ENCODE assay signal across 8 cellular contexts in genomic region chr7:73734619-73735525, GRCh38. TPM values are rescaled to one million over a fixed set of nuclear protein-coding genes. Genes with fewer than 3 reads are reported as not detected.
A peak's percentile ranks its signal among the peaks of the same experiment; 100 is the strongest.
DNase-seq lines count a peak whose midpoint lies in the region; ATAC-seq, FAIRE-seq and TF ChIP-seq lines count a peak whose summit lies in the region.

No MANE protein-coding gene starts in this region.

- ATAC-seq in HG03103 (IDR thresholded peaks at IDR 0.05; ENCODE audit: low read depth, unreplicated experiment) (peak; percentile 44), HepG2 (peak; percentile 74), GM21786 (IDR thresholded peaks at IDR 0.05; ENCODE audit: unreplicated experiment) (no peak)

- H3K4me3 ChIP-seq in HepG2 (replicated peaks in 1 of 3; ENCODE audit: insufficient read depth in 1 of 3, low read depth in 2 of 3, low read length in 3 of 3): no peak overlapping the region

- WGBS in HepG2 (ENCODE audit: low lambda C conversion rate): 64% methylated on average over 5 of the region's 16 CpGs

- CTCF ChIA-PET in HepG2 (lab: Yijun Ruan, JAX; ENCODE audit: low intra/inter-chr PET ratio, low total read pairs): interaction anchor here (0.8 to 1.7 kb wide), 3 partner anchors 87 to 128 kb away, joined by 3 to 7 read pairs (median 4); no protein-coding TSS in a partner anchor

- POLR2A ChIA-PET in HepG2 (lab: Yijun Ruan, JAX): interaction anchor here (0.7 to 1.4 kb wide), 5 partner anchors 15 to 213 kb away, joined by 3 to 6 read pairs (median 5); partner anchors contain the start of genes BAZ1B and STX1A

- no peak overlapping the region for H3K9ac ChIP-seq in HepG2 (ENCODE audit: insufficient read depth, low read depth, low read length)

- no peaks in the 10 kb centered on the region for H3K9me3 ChIP-seq in HepG2 (ENCODE audit: low read length)

- TF ChIP-seq RAD21 in HepG2 (CRISPR knock-in tag; IDR thresholded peaks at IDR 0.05): peak; percentile 85

- DNase-seq in NCI-H345 treated with DMSO at 0.1 percent for 48 hours (lab: John Stamatoyannopoulos, UW; ENCODE audit: unreplicated experiment) (peak; percentile 82), cerebellar cortex (ENCODE audit: low spot score) (peak; percentile 80), HepG2 (ENCODE audit: low spot score) (peak; percentile 77)
- DNase-seq in activated CD4-positive, CD25-positive, alpha-beta regulatory T cell (lab: John Stamatoyannopoulos, UW): peak; percentile 54 to 76 (median 58)
- DNase-seq in stimulated activated CD8-positive, alpha-beta memory T cell treated with anti-CD3 and anti-CD28 coated beads, Interleukin-12 subunit alpha, Interleukin-12 subunit beta, amount 100 ng/mL, for 1 hour (ENCODE audit: low read depth): peak; percentile 68

- no peak for TF ChIP-seq POLR2A in HepG2 (IDR thresholded peaks at IDR 0.05; ENCODE audit: insufficient read depth in 1 of 2, low read depth in 2 of 2, low read length in 2 of 2)

- peaks cover 0 to 9% of the 10 kb centered on the region in 2 experiments; a peak in 1 of 5 replicates for H3K36me3 ChIP-seq in HepG2 (replicated peaks in 1 of 2; ENCODE audit: control insufficient read depth in 1 of 2, insufficient read depth in 2 of 2, low read length in 2 of 2)

- no peak overlapping the region for H3K27ac ChIP-seq in HepG2 (ENCODE audit: extremely low read length, insufficient read depth, low read length)

- TF ChIP-seq EP300 in HepG2 (IDR thresholded peaks at IDR 0.05; ENCODE audit: low read depth in 2 of 2, low read length in 2 of 2) (no peak), HepG2 (CRISPR knock-in tag; IDR thresholded peaks at IDR 0.05; ENCODE audit: borderline replicate concordance) (0 out of 2 replicates have a peak, but pooled peaks have one; percentile 8)

- TF ChIP-seq CTCF in GM12801 (IDR thresholded peaks at IDR 0.05; ENCODE audit: extremely low read depth, insufficient read length): peak; percentile 79
- TF ChIP-seq CTCF in HepG2 (CRISPR knock-in tag; IDR thresholded peaks at IDR 0.05): peak; percentile 98

- no peaks in the 10 kb centered on the region for H4K20me1 ChIP-seq in HepG2 (ENCODE audit: insufficient read depth, low read length)

- H3K79me2 ChIP-seq in HepG2 (ENCODE audit: insufficient read depth, low read length): no peaks in the 10 kb centered on the region

- in situ Hi-C loops in HepG2 (cut with HindIII; ENCODE audit: extremely low pct_ligation_motif_present, low pct_unique_long_range_greater_than_20kb): no loop called here

- H3K27me3 ChIP-seq in HepG2 (ENCODE audit: control insufficient read depth in 1 of 2, insufficient read depth in 2 of 2, low read length in 2 of 2): no peaks in the 10 kb centered on the region

- peak; percentile 93 for FAIRE-seq in HepG2 (lab: Jason Lieb, UNC)

- no TSS peak for BruUV-seq in HepG2 (replicated peaks; lab: Mats Ljungman, UMichigan)

- no peak overlapping the region for H2AFZ ChIP-seq in HepG2 (ENCODE audit: low read length)

- H3K4me1 ChIP-seq in HepG2 (ENCODE audit: insufficient read depth, low read length): peaks cover 28% of the 10 kb centered on the region

- H3K4me2 ChIP-seq in HepG2 (ENCODE audit: low read depth, low read length): no peak overlapping the region; the same call in 1 of the 2 replicates

- intact Hi-C loops in HepG2 (cut with micrococcal nuclease; ENCODE audit: unreplicated experiment): loop anchor here (2.0 kb wide), 1 partner anchor 284 kb away; no protein-coding TSS in a partner anchor

RNA-seq across cellular contexts. Expression of gene ABHD11, which starts 3.7 kb away (rescaled TPM):
- total RNA-seq in HepG2 (2016; rRNA removed; fragmentation: Illumina TruSeq; extraction: Trizol): 6.4 and 7.0 TPM in 2 replicates
- total RNA-seq in HepG2 (2016; cell fraction: cytosol; rRNA removed; fragmentation: Illumina TruSeq; extraction: Trizol; ENCODE audit: low read depth): 2.5 and 2.8 TPM in 2 replicates
- total RNA-seq in HepG2 (2016; cell fraction: insoluble cytoplasmic fraction; rRNA removed; fragmentation: Illumina TruSeq; extraction: Trizol): 6.2 and 6.4 TPM in 2 replicates
- total RNA-seq in HepG2 (2016; cell fraction: membrane; rRNA removed; fragmentation: Illumina TruSeq; extraction: Trizol): 3.3 and 3.6 TPM in 2 replicates
- 4.1 and 4.7 TPM in 2 replicates for total RNA-seq in HepG2 (2016; cell fraction: nucleus; rRNA removed; fragmentation: Illumina TruSeq; extraction: Trizol)
- 7.1 and 8.1 TPM in 2 replicates for polyA plus RNA-seq in HepG2 (2011; rRNA removed)
- 3.7 and 7.1 TPM in 2 replicates for polyA plus RNA-seq in HepG2 (2011; cell fraction: cytosol; rRNA removed)
- 10.5 and 11.1 TPM in 2 replicates for polyA plus RNA-seq in HepG2 (2011; cell fraction: nucleus; rRNA removed)
- polyA plus RNA-seq in HepG2 (2012): 2.0 and 3.1 TPM in 2 replicates
- 1.7 and 1.9 TPM in 2 replicates for polyA plus RNA-seq in HepG2 (2016; cell fraction: cytosol; fragmentation: Illumina TruSeq; extraction: Trizol; ENCODE audit: low read depth)
- polyA plus RNA-seq in HepG2 (2016; cell fraction: insoluble cytoplasmic fraction; fragmentation: Illumina TruSeq; extraction: Trizol; ENCODE audit: low read depth): 7.3 and 7.9 TPM in 2 replicates
- 1.8 and 2.3 TPM in 2 replicates for polyA plus RNA-seq in HepG2 (2016; cell fraction: membrane; fragmentation: Illumina TruSeq; extraction: Trizol; ENCODE audit: low read depth)
- 8.1 and 14.0 TPM in 2 replicates for polyA plus RNA-seq in HepG2 (2016; cell fraction: nucleus; fragmentation: Illumina TruSeq; extraction: Trizol; ENCODE audit: insufficient read depth, low read depth)
- polyA minus RNA-seq in HepG2 (2011; rRNA and poly(A)+ RNA removed; ENCODE audit: low replicate concordance): 8.6 and 26.6 TPM in 2 replicates
- 0.89 and 2.6 TPM in 2 replicates for polyA minus RNA-seq in HepG2 (2011; cell fraction: cytosol; rRNA and poly(A)+ RNA removed)
- 6.2 and 11.3 TPM in 2 replicates for polyA minus RNA-seq in HepG2 (2011; cell fraction: nucleus; rRNA and poly(A)+ RNA removed)

RNA-seq across cellular contexts. Expression of gene STX1A, which starts 15.4 kb away (rescaled TPM):
- 2.9 and 6.1 TPM in 2 replicates for total RNA-seq in HepG2 (2016; rRNA removed; fragmentation: Illumina TruSeq; extraction: Trizol)
- total RNA-seq in HepG2 (2016; cell fraction: cytosol; rRNA removed; fragmentation: Illumina TruSeq; extraction: Trizol; ENCODE audit: low read depth): 1.3 and 1.8 TPM in 2 replicates
- 3.3 and 5.7 TPM in 2 replicates for total RNA-seq in HepG2 (2016; cell fraction: insoluble cytoplasmic fraction; rRNA removed; fragmentation: Illumina TruSeq; extraction: Trizol)
- 2.4 and 4.1 TPM in 2 replicates for total RNA-seq in HepG2 (2016; cell fraction: membrane; rRNA removed; fragmentation: Illumina TruSeq; extraction: Trizol)
- 6.6 and 10.3 TPM in 2 replicates for total RNA-seq in HepG2 (2016; cell fraction: nucleus; rRNA removed; fragmentation: Illumina TruSeq; extraction: Trizol)
- polyA plus RNA-seq in HepG2 (2011; rRNA removed): 12.2 and 14.8 TPM in 2 replicates
- 5.3 and 6.0 TPM in 2 replicates for polyA plus RNA-seq in HepG2 (2011; cell fraction: cytosol; rRNA removed)
- polyA plus RNA-seq in HepG2 (2011; cell fraction: nucleus; rRNA removed): 75.2 and 75.4 TPM in 2 replicates
- polyA plus RNA-seq in HepG2 (2012): 8.5 and 18.8 TPM in 2 replicates
- polyA plus RNA-seq in HepG2 (2016; cell fraction: cytosol; fragmentation: Illumina TruSeq; extraction: Trizol; ENCODE audit: low read depth): 0.94 and 1.4 TPM in 2 replicates
- 3.1 and 4.5 TPM in 2 replicates for polyA plus RNA-seq in HepG2 (2016; cell fraction: insoluble cytoplasmic fraction; fragmentation: Illumina TruSeq; extraction: Trizol; ENCODE audit: low read depth)
- polyA plus RNA-seq in HepG2 (2016; cell fraction: membrane; fragmentation: Illumina TruSeq; extraction: Trizol; ENCODE audit: low read depth): 2.3 and 2.5 TPM in 2 replicates
- polyA plus RNA-seq in HepG2 (2016; cell fraction: nucleus; fragmentation: Illumina TruSeq; extraction: Trizol; ENCODE audit: insufficient read depth, low read depth): 26.8 and 37.4 TPM in 2 replicates
- polyA minus RNA-seq in HepG2 (2011; rRNA and poly(A)+ RNA removed; ENCODE audit: low replicate concordance): 5.2 and 10.7 TPM in 2 replicates
- 1.7 and 3.1 TPM in 2 replicates for polyA minus RNA-seq in HepG2 (2011; cell fraction: cytosol; rRNA and poly(A)+ RNA removed)
- polyA minus RNA-seq in HepG2 (2011; cell fraction: nucleus; rRNA and poly(A)+ RNA removed): 12.8 and 13.4 TPM in 2 replicates

RNA-seq across cellular contexts. Expression of gene CLDN3, which starts 35.2 kb away (rescaled TPM):
- total RNA-seq in HepG2 (2016; rRNA removed; fragmentation: Illumina TruSeq; extraction: Trizol): 0.31 TPM in 1 of 2 replicates, not detected in the other
- total RNA-seq in HepG2 (2016; cell fraction: cytosol; rRNA removed; fragmentation: Illumina TruSeq; extraction: Trizol; ENCODE audit: low read depth): 0.40 TPM in 1 of 2 replicates, not detected in the other
- total RNA-seq in HepG2 (2016; cell fraction: insoluble cytoplasmic fraction; rRNA removed; fragmentation: Illumina TruSeq; extraction: Trizol): 0.32 TPM in 1 of 2 replicates, not detected in the other
- 0.19 TPM in 1 of 2 replicates, not detected in the other for total RNA-seq in HepG2 (2016; cell fraction: membrane; rRNA removed; fragmentation: Illumina TruSeq; extraction: Trizol)
- total RNA-seq in HepG2 (2016; cell fraction: nucleus; rRNA removed; fragmentation: Illumina TruSeq; extraction: Trizol): 0.40 and 0.50 TPM in 2 replicates
- 0.51 and 0.59 TPM in 2 replicates for polyA plus RNA-seq in HepG2 (2011; rRNA removed)
- 0.59 and 1.2 TPM in 2 replicates for polyA plus RNA-seq in HepG2 (2011; cell fraction: cytosol; rRNA removed)
- 0.71 and 1.2 TPM in 2 replicates for polyA plus RNA-seq in HepG2 (2011; cell fraction: nucleus; rRNA removed)
- polyA plus RNA-seq in HepG2 (2012): 1.0 and 1.2 TPM in 2 replicates
- polyA plus RNA-seq in HepG2 (2016; cell fraction: cytosol; fragmentation: Illumina TruSeq; extraction: Trizol; ENCODE audit: low read depth): 0.24 and 0.34 TPM in 2 replicates
- 0.24 and 0.32 TPM in 2 replicates for polyA plus RNA-seq in HepG2 (2016; cell fraction: insoluble cytoplasmic fraction; fragmentation: Illumina TruSeq; extraction: Trizol; ENCODE audit: low read depth)
- polyA plus RNA-seq in HepG2 (2016; cell fraction: membrane; fragmentation: Illumina TruSeq; extraction: Trizol; ENCODE audit: low read depth): 0.38 and 0.39 TPM in 2 replicates
- polyA plus RNA-seq in HepG2 (2016; cell fraction: nucleus; fragmentation: Illumina TruSeq; extraction: Trizol; ENCODE audit: insufficient read depth, low read depth): 0.49 and 1.4 TPM in 2 replicates
- 0.26 and 0.98 TPM in 2 replicates for polyA minus RNA-seq in HepG2 (2011; rRNA and poly(A)+ RNA removed; ENCODE audit: low replicate concordance)
- 0.49 and 1.1 TPM in 2 replicates for polyA minus RNA-seq in HepG2 (2011; cell fraction: cytosol; rRNA and poly(A)+ RNA removed)
- not detected in 2 replicates for polyA minus RNA-seq in HepG2 (2011; cell fraction: nucleus; rRNA and poly(A)+ RNA removed)

RNA-seq across cellular contexts. Expression of gene BUD23, which starts 51.5 kb away (rescaled TPM):
- 37.5 and 47.5 TPM in 2 replicates for total RNA-seq in HepG2 (2016; rRNA removed; fragmentation: Illumina TruSeq; extraction: Trizol)
- total RNA-seq in HepG2 (2016; cell fraction: cytosol; rRNA removed; fragmentation: Illumina TruSeq; extraction: Trizol; ENCODE audit: low read depth): 25.0 and 27.0 TPM in 2 replicates
- 37.7 and 52.7 TPM in 2 replicates for total RNA-seq in HepG2 (2016; cell fraction: insoluble cytoplasmic fraction; rRNA removed; fragmentation: Illumina TruSeq; extraction: Trizol)
- total RNA-seq in HepG2 (2016; cell fraction: membrane; rRNA removed; fragmentation: Illumina TruSeq; extraction: Trizol): 22.7 and 27.6 TPM in 2 replicates
- 36.5 and 38.0 TPM in 2 replicates for total RNA-seq in HepG2 (2016; cell fraction: nucleus; rRNA removed; fragmentation: Illumina TruSeq; extraction: Trizol)
- polyA plus RNA-seq in HepG2 (2011; rRNA removed): 50.3 and 54.5 TPM in 2 replicates
- 57.5 and 59.3 TPM in 2 replicates for polyA plus RNA-seq in HepG2 (2011; cell fraction: cytosol; rRNA removed)
- polyA plus RNA-seq in HepG2 (2011; cell fraction: nucleus; rRNA removed): 61.1 and 71.4 TPM in 2 replicates
- polyA plus RNA-seq in HepG2 (2012): 39.8 and 49.3 TPM in 2 replicates
- polyA plus RNA-seq in HepG2 (2016; cell fraction: cytosol; fragmentation: Illumina TruSeq; extraction: Trizol; ENCODE audit: low read depth): 23.2 and 24.2 TPM in 2 replicates
- polyA plus RNA-seq in HepG2 (2016; cell fraction: insoluble cytoplasmic fraction; fragmentation: Illumina TruSeq; extraction: Trizol; ENCODE audit: low read depth): 54.9 and 56.3 TPM in 2 replicates
- polyA plus RNA-seq in HepG2 (2016; cell fraction: membrane; fragmentation: Illumina TruSeq; extraction: Trizol; ENCODE audit: low read depth): 27.2 and 30.8 TPM in 2 replicates
- polyA plus RNA-seq in HepG2 (2016; cell fraction: nucleus; fragmentation: Illumina TruSeq; extraction: Trizol; ENCODE audit: insufficient read depth, low read depth): 97.8 and 98.1 TPM in 2 replicates
- 20.0 and 77.8 TPM in 2 replicates for polyA minus RNA-seq in HepG2 (2011; rRNA and poly(A)+ RNA removed; ENCODE audit: low replicate concordance)
- polyA minus RNA-seq in HepG2 (2011; cell fraction: cytosol; rRNA and poly(A)+ RNA removed): 9.4 and 16.6 TPM in 2 replicates
- 14.7 and 15.2 TPM in 2 replicates for polyA minus RNA-seq in HepG2 (2011; cell fraction: nucleus; rRNA and poly(A)+ RNA removed)

RNA-seq across cellular contexts. Expression of gene DNAJC30, which starts 51.6 kb away (rescaled TPM):
- total RNA-seq in HepG2 (2016; rRNA removed; fragmentation: Illumina TruSeq; extraction: Trizol): 3.0 and 3.3 TPM in 2 replicates
- 1.3 TPM in 2 replicates for total RNA-seq in HepG2 (2016; cell fraction: cytosol; rRNA removed; fragmentation: Illumina TruSeq; extraction: Trizol; ENCODE audit: low read depth)
- 2.7 and 3.2 TPM in 2 replicates for total RNA-seq in HepG2 (2016; cell fraction: insoluble cytoplasmic fraction; rRNA removed; fragmentation: Illumina TruSeq; extraction: Trizol)
- 2.5 and 2.7 TPM in 2 replicates for total RNA-seq in HepG2 (2016; cell fraction: membrane; rRNA removed; fragmentation: Illumina TruSeq; extraction: Trizol)
- 2.6 and 2.8 TPM in 2 replicates for total RNA-seq in HepG2 (2016; cell fraction: nucleus; rRNA removed; fragmentation: Illumina TruSeq; extraction: Trizol)
- 3.5 and 3.8 TPM in 2 replicates for polyA plus RNA-seq in HepG2 (2011; rRNA removed)
- polyA plus RNA-seq in HepG2 (2011; cell fraction: cytosol; rRNA removed): 3.7 and 5.6 TPM in 2 replicates
- 3.5 and 4.4 TPM in 2 replicates for polyA plus RNA-seq in HepG2 (2011; cell fraction: nucleus; rRNA removed)
- polyA plus RNA-seq in HepG2 (2012): 2.0 and 4.5 TPM in 2 replicates
- polyA plus RNA-seq in HepG2 (2016; cell fraction: cytosol; fragmentation: Illumina TruSeq; extraction: Trizol; ENCODE audit: low read depth): 1.9 and 2.1 TPM in 2 replicates
- 7.7 and 7.8 TPM in 2 replicates for polyA plus RNA-seq in HepG2 (2016; cell fraction: insoluble cytoplasmic fraction; fragmentation: Illumina TruSeq; extraction: Trizol; ENCODE audit: low read depth)
- 3.1 and 3.6 TPM in 2 replicates for polyA plus RNA-seq in HepG2 (2016; cell fraction: membrane; fragmentation: Illumina TruSeq; extraction: Trizol; ENCODE audit: low read depth)
- polyA plus RNA-seq in HepG2 (2016; cell fraction: nucleus; fragmentation: Illumina TruSeq; extraction: Trizol; ENCODE audit: insufficient read depth, low read depth): 5.6 and 6.4 TPM in 2 replicates
- polyA minus RNA-seq in HepG2 (2011; rRNA and poly(A)+ RNA removed; ENCODE audit: low replicate concordance): 8.4 and 10.1 TPM in 2 replicates
- 2.0 and 3.3 TPM in 2 replicates for polyA minus RNA-seq in HepG2 (2011; cell fraction: cytosol; rRNA and poly(A)+ RNA removed)
- polyA minus RNA-seq in HepG2 (2011; cell fraction: nucleus; rRNA and poly(A)+ RNA removed): 7.7 and 9.3 TPM in 2 replicates
